In the genomic region with DNA sequence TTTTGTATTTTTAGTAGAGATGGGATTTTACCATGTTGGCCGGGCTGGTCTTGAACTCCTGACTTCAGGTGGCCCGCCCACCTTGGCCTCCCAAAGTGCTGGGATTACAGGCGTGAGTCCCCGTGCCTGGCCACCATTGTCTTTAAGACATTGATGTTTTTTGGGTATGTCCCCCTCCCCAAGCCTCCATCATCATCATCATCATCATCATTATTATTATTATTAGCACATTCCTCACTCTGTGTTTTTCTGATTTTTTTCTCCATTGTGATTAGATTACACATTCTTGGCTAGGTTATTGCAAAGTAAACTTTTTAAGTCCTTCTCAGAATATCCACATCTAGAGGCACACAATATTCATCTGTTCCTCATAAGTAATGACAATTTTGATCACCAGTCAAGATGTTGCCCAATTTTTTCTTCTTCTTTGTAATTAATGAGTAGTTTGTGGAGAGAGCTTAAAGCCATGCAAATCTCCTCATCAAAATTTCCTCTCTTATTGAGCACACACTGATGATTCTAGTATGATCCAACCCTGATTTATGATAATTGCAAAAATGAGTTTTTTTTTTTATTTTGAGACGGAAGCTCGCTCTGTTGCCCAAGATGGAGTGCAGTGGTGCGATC, we compare ENCODE assay signal across 1 cellular context.
TF ChIP-seq lines count a peak whose summit lies in the region.

No MANE protein-coding gene starts in this region.

TF ChIP-seq in GM23338, 12 proteins besides CTCF, POLR2A, EP300 and RAD21 (continued from another document):
- TF ChIP-seq EZH2 (IDR thresholded peaks at IDR 0.05; ENCODE audit: low read depth, unreplicated experiment) (no peak), EZH2phosphoT487 (IDR thresholded peaks at IDR 0.05; ENCODE audit: unreplicated experiment) (no peak), ZNF331 (CRISPR knock-in tag; IDR thresholded peaks at IDR 0.05; ENCODE audit: low read depth) (no peak)
